8 cellular contexts compared by ENCODE assay signal in genomic region chr3:184299488-184300376, GRCh38. TPM values are rescaled to one million over a fixed set of nuclear protein-coding genes. Genes with fewer than 3 reads are reported as not detected.
A peak's percentile ranks its signal among the peaks of the same experiment; 100 is the strongest.
DNase-seq lines count a peak whose midpoint lies in the region; ATAC-seq and TF ChIP-seq lines count a peak whose summit lies in the region.

No MANE protein-coding gene starts in this region.

- H3K4me3 ChIP-seq in BLaER1 treated with 17β-estradiol and CSF1 and Interleukin-3, amounts not matched to agents 10 nM and 100 nM: peak overlapping the region; percentile 77 to 98 (median 86)
- peak overlapping the region in 3 of 4 donors; percentile 77 to 89 (median 79) for H3K4me3 ChIP-seq in adrenal gland
- H3K4me3 ChIP-seq in kidney epithelial cell (ENCODE audit: low read depth, low read length): peak overlapping the region; percentile 82
- peak overlapping the region; percentile 70 for H3K4me3 ChIP-seq in thymus (ENCODE audit: low read length)

- H3K27me3 ChIP-seq in BLaER1 treated with 17β-estradiol and CSF1 and Interleukin-3, amounts not matched to agents 10 nM and 100 nM: no peaks in the 10 kb centered on the region
- H3K27me3 ChIP-seq in adrenal gland (no peaks in the 10 kb centered on the region), kidney epithelial cell (ENCODE audit: control insufficient read depth, insufficient read depth, low read length) (peaks cover 2% of the 10 kb centered on the region), thymus (ENCODE audit: control insufficient read depth, insufficient read depth) (no peaks in the 10 kb centered on the region)

- intact Hi-C loops in adrenal gland (cut with DNase I): no loop called here

- H3K9me3 ChIP-seq in BLaER1 treated with 17β-estradiol and CSF1 and Interleukin-3, amounts not matched to agents 10 nM and 100 nM (replicated peaks in 1 of 11): no peaks in the 10 kb centered on the region
- H3K9me3 ChIP-seq in adrenal gland (replicated peaks in 1 of 3) (no peaks in the 10 kb centered on the region), thymus (ENCODE audit: control insufficient read depth) (no peaks in the 10 kb centered on the region)

- peak overlapping the region; percentile 82 to 98 (median 93) for H3K9ac ChIP-seq in BLaER1 treated with 17β-estradiol and CSF1 and Interleukin-3, amounts not matched to agents 10 nM and 100 nM

- TF ChIP-seq CTCF in adrenal gland (IDR thresholded peaks at IDR 0.05): peak in 1 of 6 experiments; percentile 18
- no peak for TF ChIP-seq CTCF in kidney epithelial cell (IDR thresholded peaks at IDR 0.05; ENCODE audit: insufficient read depth, low read length, poor library complexity, severe bottlenecking)

- H3K4me2 ChIP-seq in BLaER1 treated with 17β-estradiol and CSF1 and Interleukin-3, amounts not matched to agents 10 nM and 100 nM: peak overlapping the region; percentile 88 to 99 (median 92)

- TF ChIP-seq POLR2A in adrenal gland (IDR thresholded peaks at IDR 0.05): no peak

- peak overlapping the region; percentile 67 to 93 (median 83) for H3K27ac ChIP-seq in BLaER1 treated with 17β-estradiol and CSF1 and Interleukin-3, amounts not matched to agents 10 nM and 100 nM
- H3K27ac ChIP-seq in adrenal gland (peak overlapping the region; percentile 15 to 85 (median 63)), thymus (ENCODE audit: low read depth) (peak overlapping the region; percentile 72)

- H3K36me3 ChIP-seq in BLaER1 treated with 17β-estradiol and CSF1 and Interleukin-3, amounts not matched to agents 10 nM and 100 nM: peaks cover 42 to 50% (median 47%) of the 10 kb centered on the region in 11 experiments
- H3K36me3 ChIP-seq in adrenal gland (replicated peaks in 1 of 2): peaks cover 0 to 46% of the 10 kb centered on the region in 2 donors
- peaks cover 1% of the 10 kb centered on the region for H3K36me3 ChIP-seq in kidney epithelial cell (ENCODE audit: control insufficient read depth, insufficient read depth, low read length)
- peaks cover 34% of the 10 kb centered on the region for H3K36me3 ChIP-seq in thymus (ENCODE audit: control insufficient read depth, insufficient read depth)

- WGBS in adrenal gland, 4 donors: 14 to 31% (median 16%) methylated on average over 16 to 29 of the region's 29 CpGs
- WGBS in thymus: 22% methylated on average over 29 of the region's 29 CpGs

- peak; percentile 2 for ATAC-seq in HG03520 (IDR thresholded peaks at IDR 0.05; ENCODE audit: unreplicated experiment)

- H3K4me1 ChIP-seq in BLaER1 treated with 17β-estradiol and CSF1 and Interleukin-3, amounts not matched to agents 10 nM and 100 nM: peaks cover 13 to 27% (median 22%) of the 10 kb centered on the region in 10 experiments
- peaks cover 4 to 12% of the 10 kb centered on the region in 2 donors for H3K4me1 ChIP-seq in adrenal gland (replicated peaks in 1 of 2)
- H3K4me1 ChIP-seq in thymus (ENCODE audit: control insufficient read depth, insufficient read depth, low read length): peaks cover 10% of the 10 kb centered on the region

- DNase-seq in adrenal gland (peak in 2 of 7 donors; percentile 29 to 45), kidney epithelial cell (ENCODE audit: low read depth) (no peak), G401 (ENCODE audit: low spot score) (no peak), activated gamma-delta T cell (lab: John Stamatoyannopoulos, UW) (no peak)
- no peak for DNase-seq in stimulated activated CD4-positive, alpha-beta T cell treated with anti-CD3 and anti-CD28 coated beads, Interleukin-4, amount 100 ng/mL, for 4 hours

- in situ Hi-C loops in G401 (cut with HindIII; ENCODE audit: low sequenced_read_pairs): no loop called here

- H4K20me1 ChIP-seq in BLaER1 treated with 17β-estradiol and CSF1 and Interleukin-3, amounts not matched to agents 10 nM and 100 nM: peaks cover 6 to 56% (median 52%) of the 10 kb centered on the region in 11 experiments; a peak in 20 of 22 replicates

RNA-seq across cellular contexts. Expression of gene PSMD2, which starts 0.7 kb away (rescaled TPM):
- total RNA-seq in adrenal gland (100 to 1,000 TPM; 190 to 387 (median 235) TPM), kidney epithelial cell (903 and 972 TPM in 2 replicates)
- polyA plus RNA-seq in adrenal gland (100 to 1,000 TPM in 1 of 3 donors, 10 to 100 TPM in 2; 65.1 to 412 (median 73.8) TPM), thymus (76.1 TPM)
- total RNA-seq in G401 (2014; rRNA removed; shearing (Covaris generic)): 629 and 907 TPM in 2 replicates

RNA-seq across cellular contexts. Expression of gene EIF4G1, which starts 14.7 kb away (rescaled TPM):
- total RNA-seq in adrenal gland (100 to 1,000 TPM; 289 to 600 (median 369) TPM), kidney epithelial cell (381 and 386 TPM in 2 replicates)
- polyA plus RNA-seq in adrenal gland (100 to 1,000 TPM; 248 to 411 (median 268) TPM), thymus (97.5 TPM)
- total RNA-seq in G401 (2014; rRNA removed; shearing (Covaris generic)): 295 and 341 TPM in 2 replicates

RNA-seq across cellular contexts. Expression of gene ECE2, which starts 23.9 kb away (rescaled TPM):
- total RNA-seq in adrenal gland (1 to 10 TPM in 3 of 8 donors, under 1 TPM in 1, not detected in 4; 0.27 to 9.3 (median 5.8) TPM), kidney epithelial cell (not detected in 2 replicates)
- polyA plus RNA-seq in adrenal gland (10 to 100 TPM in 1 of 3 donors, 1 to 10 TPM in 2; 3.0 to 15.2 (median 8.2) TPM), thymus (not detected)
- not detected in 2 replicates for total RNA-seq in G401 (2014; rRNA removed; shearing (Covaris generic))

RNA-seq across cellular contexts. Expression of gene FAM131A, which starts 37.7 kb away (rescaled TPM):
- 10 to 100 TPM; 16.4 to 42.4 (median 33.7) TPM for total RNA-seq in adrenal gland
- polyA plus RNA-seq in adrenal gland: 10 to 100 TPM; 13.3 to 43.0 (median 39.4) TPM
- 14.0 and 14.7 TPM in 2 replicates for total RNA-seq in kidney epithelial cell
- 11.7 TPM for polyA plus RNA-seq in thymus
- 20.7 and 31.2 TPM in 2 replicates for total RNA-seq in G401 (2014; rRNA removed; shearing (Covaris generic))

RNA-seq across cellular contexts. Expression of gene CAMK2N2, which starts 38.4 kb away (rescaled TPM):
- 10 to 100 TPM in 2 of 8 donors, 1 to 10 TPM in 3, under 1 TPM in 1, not detected in 2; 0.47 to 39.3 (median 5.7) TPM for total RNA-seq in adrenal gland
- 10 to 100 TPM in 2 of 3 donors, 1 to 10 TPM in 1; 6.1 to 24.2 (median 12.4) TPM for polyA plus RNA-seq in adrenal gland
- total RNA-seq in kidney epithelial cell: 0.67 and 1.2 TPM in 2 replicates
- 0.14 TPM for polyA plus RNA-seq in thymus
- total RNA-seq in G401 (2014; rRNA removed; shearing (Covaris generic)): 0.25 and 0.37 TPM in 2 replicates
